In genomic region chr2:219032051-219032745, GRCh38 we compare ENCODE assay signal across 34 cellular contexts. TPM values are rescaled to one million over a fixed set of nuclear protein-coding genes. Genes with fewer than 3 reads are reported as not detected.
"Had no signal": no experiment of that assay in that cellular context is flagged by ENCODE, and none has a peak within 500 bp of the region (broad histone marks: within the 10 kb centered on the region; RNA-seq: fewer than 3 reads in every experiment).

No MANE protein-coding gene starts in this region.

- H3K36me3 ChIP-seq: left ventricle myocardium inferior, neural progenitor cell, neutrophil, right atrium auricular region, sigmoid colon, tibial nerve had no signal

- H3K27ac Mint-ChIP-seq: immature natural killer cell; mesothelial cell of epicardium; naive B cell; natural killer cell; nephron progenitor cell; neural progenitor cell; progenitor cell of endocrine pancreas; stimulated activated memory B cell treated with anti-CD40 and anti-IgM and Interleukin-4, amounts not matched to agents 10 μg/mL and 1 μg/mL and 100 μg/mL, for 72 hours; stimulated activated naive CD8-positive, alpha-beta T cell treated with anti-CD3 and anti-CD28 coated beads, Interleukin-15, amount 100 ng/mL, for 72 hours; type B pancreatic cell had no signal

- H3K36me3 Mint-ChIP-seq: immature natural killer cell; mesothelial cell of epicardium; naive B cell; natural killer cell; neural progenitor cell; stimulated activated memory B cell treated with anti-CD40 and anti-IgM and Interleukin-4, amounts not matched to agents 10 μg/mL and 1 μg/mL and 100 μg/mL, for 72 hours; type B pancreatic cell had no signal

- H3K4me3 ChIP-seq: left ventricle myocardium inferior, lung, neural progenitor cell, right atrium auricular region, sigmoid colon, tibial nerve had no signal

- H3K4me2 ChIP-seq: neural progenitor cell had no signal

- H3K27ac ChIP-seq: left ventricle myocardium inferior, neural progenitor cell, neutrophil, parathyroid adenoma, right atrium auricular region, sigmoid colon, tibial nerve had no signal

- H3K4me1 ChIP-seq: left ventricle myocardium inferior, neural progenitor cell, right atrium auricular region, sigmoid colon, tibial nerve had no signal

- DNase-seq: hypothalamus; immature natural killer cell; left ventricle myocardium inferior; mesendoderm; naive B cell; natural killer cell; nephron progenitor cell; occipital lobe; sigmoid colon; small intestine; stimulated activated CD4-positive, alpha-beta T cell treated with anti-CD3 and anti-CD28 coated beads, Interleukin-1b, Interleukin-23, amount 100 ng/mL, for 48 hours; stimulated activated CD4-positive, alpha-beta T cell treated with anti-CD3 and anti-CD28 coated beads, Interleukin-2, amount 100 ng/mL, for 48 hours; stimulated activated CD4-positive, alpha-beta T cell treated with anti-CD3 and anti-CD28 coated beads, Interleukin-4, amount 100 ng/mL, for 4 hours; stimulated activated CD8-positive, alpha-beta memory T cell treated with anti-CD3 and anti-CD28 coated beads, Interleukin-4, amount 100 ng/mL, for 48 hours; stimulated activated naive CD4-positive, alpha-beta T cell treated with Interleukin-2 at 50 U/mL for 16 hours; stimulated activated naive CD8-positive, alpha-beta T cell treated with anti-CD3 and anti-CD28 coated beads, Interleukin-15, amount 100 ng/mL, for 72 hours; substantia nigra had no signal

- H3K9me3 ChIP-seq: left ventricle myocardium inferior, neutrophil, right atrium auricular region, sigmoid colon, tibial nerve had no signal

- H3K79me2 ChIP-seq: parathyroid adenoma had no signal

- H2AFZ ChIP-seq: neural progenitor cell, parathyroid adenoma had no signal

- H3K9me3 Mint-ChIP-seq: immature natural killer cell; mesothelial cell of epicardium; natural killer cell; nephron progenitor cell; neural progenitor cell; stimulated activated memory B cell treated with anti-CD40 and anti-IgM and Interleukin-4, amounts not matched to agents 10 μg/mL and 1 μg/mL and 100 μg/mL, for 72 hours; stimulated activated naive CD8-positive, alpha-beta T cell treated with anti-CD3 and anti-CD28 coated beads, Interleukin-15, amount 100 ng/mL, for 72 hours; type B pancreatic cell had no signal

- ATAC-seq: natural killer cell; stimulated activated memory B cell treated with anti-CD40 and anti-IgM and Interleukin-4, amounts not matched to agents 10 μg/mL and 1 μg/mL and 100 μg/mL, for 72 hours; stimulated activated naive CD8-positive, alpha-beta T cell treated with anti-CD3 and anti-CD28 coated beads, Interleukin-15, amount 100 ng/mL, for 72 hours had no signal

- H3K4me3 Mint-ChIP-seq: immature natural killer cell; mesothelial cell of epicardium; naive B cell; natural killer cell; nephron progenitor cell; neural progenitor cell; stimulated activated memory B cell treated with anti-CD40 and anti-IgM and Interleukin-4, amounts not matched to agents 10 μg/mL and 1 μg/mL and 100 μg/mL, for 72 hours; stimulated activated naive CD8-positive, alpha-beta T cell treated with anti-CD3 and anti-CD28 coated beads, Interleukin-15, amount 100 ng/mL, for 72 hours; type B pancreatic cell had no signal

- H3K4me1 Mint-ChIP-seq: immature natural killer cell; naive B cell; natural killer cell; nephron progenitor cell; stimulated activated naive CD8-positive, alpha-beta T cell treated with anti-CD3 and anti-CD28 coated beads, Interleukin-15, amount 100 ng/mL, for 72 hours had no signal

RNA-seq across cellular contexts. Expression of gene CFAP65, which starts 9.1 kb away (rescaled TPM):
- total RNA-seq: kidney epithelial cell, left ventricle myocardium inferior, lower leg skin, mesothelial cell of epicardium, natural killer cell, osteocyte, right atrium auricular region, sigmoid colon, tibial nerve had no signal
- polyA plus RNA-seq: immature natural killer cell had no signal

RNA-seq across cellular contexts. Expression of gene IHH, which starts 28.5 kb away (rescaled TPM):
- total RNA-seq: kidney epithelial cell, left ventricle myocardium inferior, natural killer cell, osteocyte, right atrium auricular region, sigmoid colon had no signal
- polyA plus RNA-seq: immature natural killer cell had no signal

RNA-seq across cellular contexts. Expression of gene CRYBA2, which starts 39.0 kb away (rescaled TPM):
- total RNA-seq: kidney epithelial cell, left ventricle myocardium inferior, lower leg skin, lung, mesothelial cell of epicardium, mononuclear cell, natural killer cell, occipital lobe, osteocyte, pulmonary artery endothelial cell, renal cortical epithelial cell, right atrium auricular region, sigmoid colon, temporal lobe, tibial nerve had no signal
- polyA plus RNA-seq: immature natural killer cell had no signal

RNA-seq across cellular contexts. Expression of gene FEV, which starts 47.2 kb away (rescaled TPM):
- total RNA-seq: kidney epithelial cell, left ventricle myocardium inferior, lower leg skin, lung, mononuclear cell, natural killer cell, occipital lobe, osteocyte, pulmonary artery endothelial cell, renal cortical epithelial cell, right atrium auricular region, temporal lobe, tibial nerve had no signal
- polyA plus RNA-seq: immature natural killer cell, lung had no signal
